In the genomic region with DNA sequence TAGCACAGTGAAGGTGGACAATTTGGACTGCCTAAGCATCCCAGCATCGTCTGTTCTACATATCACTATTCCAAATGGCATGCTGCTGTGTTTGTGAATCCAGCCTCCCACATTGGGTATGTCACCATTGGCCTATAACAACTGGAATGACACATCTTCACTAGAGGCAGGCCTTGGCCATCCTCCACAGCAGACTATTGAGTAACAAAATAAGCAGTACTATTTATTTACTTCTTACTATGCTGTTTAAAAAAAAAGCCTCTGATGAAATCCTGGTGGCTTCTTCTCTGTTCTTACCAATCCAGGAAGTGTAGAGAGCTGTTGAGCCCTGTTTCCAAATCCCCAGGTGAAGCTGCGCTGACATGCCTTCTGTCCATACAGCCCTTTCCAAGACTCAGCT, we compare ENCODE assay signal across 16 cellular contexts. TPM values are rescaled to one million over a fixed set of nuclear protein-coding genes. Genes with fewer than 3 reads are reported as not detected.
A peak's percentile ranks its signal among the peaks of the same experiment; 100 is the strongest.
DNase-seq lines count a peak whose midpoint lies in the region; ATAC-seq and TF ChIP-seq lines count a peak whose summit lies in the region.
"Had no signal": no experiment of that assay in that cellular context is flagged by ENCODE, and none has a peak within 500 bp of the region (broad histone marks: within the 10 kb centered on the region; RNA-seq: fewer than 3 reads in every experiment).

No MANE protein-coding gene starts in this region.

- H3K27me3 ChIP-seq in foreskin keratinocyte (no peaks in the 10 kb centered on the region), gastrocnemius medialis (no peaks in the 10 kb centered on the region)
- H3K27me3 ChIP-seq: body of pancreas, esophagus muscularis mucosa had no signal

- no peaks in the 10 kb centered on the region for H3K9me3 ChIP-seq in gastrocnemius medialis
- H3K9me3 ChIP-seq: body of pancreas, esophagus muscularis mucosa had no signal

- in situ Hi-C loops in gastrocnemius medialis (cut with MboI; ENCODE audit: low sequenced_read_pairs in 4 of 4), result loop anchor here (25.0 kb wide), 3 partner anchors 122 to 647 kb away; no protein-coding TSS in a partner anchor

- no peak overlapping the region for H3K4me3 Mint-ChIP-seq in chondrocyte (ENCODE audit: unreplicated experiment)
- H3K4me3 Mint-ChIP-seq: activated CD8-positive, alpha-beta T cell treated with anti-CD3 and anti-CD28 coated beads for 36 hours had no signal

- intact Hi-C loops in gastrocnemius medialis (cut with DNase I; ENCODE audit: low total_unique reads), result loop anchor here (2.0 kb wide), 1 partner anchor 43 kb away; no protein-coding TSS in a partner anchor

- TF ChIP-seq CTCF in foreskin keratinocyte (conservative IDR thresholded peaks at IDR 0.05), result no peak
- TF ChIP-seq CTCF in gastrocnemius medialis (IDR thresholded peaks at IDR 0.05 in 4 of 5, conservative IDR thresholded peaks at IDR 0.05 in 1 of 5), result no peak
- TF ChIP-seq CTCF in chondrocyte (IDR thresholded peaks at IDR 0.05), result no peak

- H3K36me3 Mint-ChIP-seq in chondrocyte (ENCODE audit: low read depth), result peaks cover 2% of the 10 kb centered on the region
- peaks cover 16% of the 10 kb centered on the region in 2 donors for H3K36me3 Mint-ChIP-seq in activated naive CD4-positive, alpha-beta T cell treated with anti-CD3 and anti-CD28 coated beads, Interleukin-2, amount 50 U/mL, for 72 hours

- no peak overlapping the region for H3K27ac ChIP-seq in foreskin keratinocyte
- peak overlapping the region; percentile 5 to 71 (median 61) for H3K27ac ChIP-seq in gastrocnemius medialis
- H3K27ac ChIP-seq: body of pancreas, esophagus muscularis mucosa had no signal

- H3K27me3 Mint-ChIP-seq in chondrocyte (ENCODE audit: low read depth), result no peaks in the 10 kb centered on the region
- H3K27me3 Mint-ChIP-seq: activated CD8-positive, alpha-beta T cell treated with anti-CD3 and anti-CD28 coated beads for 36 hours had no signal

- no peaks in the 10 kb centered on the region for H3K4me1 Mint-ChIP-seq in chondrocyte (ENCODE audit: low read depth)

- ATAC-seq in foreskin keratinocyte, result no peak
- peak; percentile 99 for ATAC-seq in gastrocnemius medialis
- ATAC-seq in HG03460 (IDR thresholded peaks at IDR 0.05; ENCODE audit: unreplicated experiment), result no peak
- no peak for ATAC-seq in activated naive CD4-positive, alpha-beta T cell treated with anti-CD3 and anti-CD28 coated beads, Interleukin-2, amount 50 U/mL, for 72 hours
- ATAC-seq: activated CD8-positive, alpha-beta T cell treated with anti-CD3 and anti-CD28 coated beads for 36 hours; body of pancreas; K562 had no signal

- H3K36me3 ChIP-seq in gastrocnemius medialis, result no peaks in the 10 kb centered on the region
- H3K36me3 ChIP-seq: esophagus muscularis mucosa had no signal

- no peaks in the 10 kb centered on the region for H3K9me3 Mint-ChIP-seq in chondrocyte (ENCODE audit: low read depth)
- no peaks in the 10 kb centered on the region for H3K9me3 Mint-ChIP-seq in activated naive CD4-positive, alpha-beta T cell treated with anti-CD3 and anti-CD28 coated beads, Interleukin-2, amount 50 U/mL, for 72 hours
- H3K9me3 Mint-ChIP-seq: activated CD8-positive, alpha-beta T cell treated with anti-CD3 and anti-CD28 coated beads for 36 hours had no signal

- no peak overlapping the region for H3K4me3 ChIP-seq in gastrocnemius medialis
- H3K4me3 ChIP-seq: body of pancreas, esophagus muscularis mucosa, K562 had no signal

- H3K4me1 ChIP-seq in foreskin keratinocyte, result no peaks in the 10 kb centered on the region
- H3K4me1 ChIP-seq in gastrocnemius medialis, result peaks cover 0 to 11% of the 10 kb centered on the region in 2 donors
- H3K4me1 ChIP-seq: body of pancreas, esophagus muscularis mucosa had no signal

- H3K27ac Mint-ChIP-seq in chondrocyte (ENCODE audit: unreplicated experiment), result no peak overlapping the region
- no peak overlapping the region for H3K27ac Mint-ChIP-seq in activated naive CD4-positive, alpha-beta T cell treated with anti-CD3 and anti-CD28 coated beads, Interleukin-2, amount 50 U/mL, for 72 hours
- H3K27ac Mint-ChIP-seq: activated CD8-positive, alpha-beta T cell treated with anti-CD3 and anti-CD28 coated beads for 36 hours had no signal

- no peak for TF ChIP-seq POLR2A in gastrocnemius medialis (IDR thresholded peaks at IDR 0.05)

- DNase-seq in GM03348 (ENCODE audit: low spot score), result peak; percentile 74
- DNase-seq in SKM-1 (lab: John Stamatoyannopoulos, UW; ENCODE audit: unreplicated experiment), result peak; percentile 55
- DNase-seq in foreskin keratinocyte, result peak; percentile 56 to 67
- DNase-seq in gastrocnemius medialis, result peak; percentile 77 to 78
- DNase-seq in chondrocyte (ENCODE audit: low spot score), result no peak
- DNase-seq in activated naive CD4-positive, alpha-beta T cell treated with anti-CD3 and anti-CD28 coated beads, Interleukin-2, amount 50 U/mL, for 72 hours (ENCODE audit: low spot score in 2 of 2), result no peak
- DNase-seq in NCI-H2081 (lab: John Stamatoyannopoulos, UW), result no peak
- DNase-seq: activated CD8-positive, alpha-beta T cell treated with anti-CD3 and anti-CD28 coated beads for 36 hours; DND-41; NCI-H524 treated with DMSO at 0.1 percent for 48 hours; small intestine; stimulated activated CD8-positive, alpha-beta memory T cell treated with anti-CD3 and anti-CD28 coated beads, Interleukin-4, amount 100 ng/mL, for 48 hours had no signal

RNA-seq across cellular contexts. Expression of gene CERS3, which starts 30.6 kb away (rescaled TPM):
- 12.1 and 14.1 TPM in 2 replicates for total RNA-seq in foreskin keratinocyte
- polyA plus RNA-seq in foreskin keratinocyte, result 11.2 and 14.3 TPM in 2 replicates
- total RNA-seq in gastrocnemius medialis, result under 1 TPM in 2 of 4 donors, not detected in 2; 0.52 to 0.97 TPM
- total RNA-seq in chondrocyte, result not detected in 3 replicates
- total RNA-seq in activated naive CD4-positive, alpha-beta T cell treated with anti-CD3 and anti-CD28 coated beads, Interleukin-2, amount 50 U/mL, for 72 hours, result under 1 TPM; 0.23 to 0.74 TPM
- total RNA-seq: activated CD8-positive, alpha-beta T cell treated with anti-CD3 and anti-CD28 coated beads for 36 hours; K562 had no signal
- polyA plus RNA-seq: K562 had no signal

RNA-seq across cellular contexts. Expression of gene LINS1, which starts 42.7 kb away (rescaled TPM):
- total RNA-seq in foreskin keratinocyte (11.9 and 12.4 TPM in 2 replicates), gastrocnemius medialis (10 to 100 TPM in 2 of 4 donors, 1 to 10 TPM in 2; 3.2 to 11.9 (median 10.3) TPM), chondrocyte (7.2 to 15.7 TPM (median 9.3 TPM) in 3 replicates)
- 4.4 and 5.5 TPM in 2 replicates for polyA plus RNA-seq in foreskin keratinocyte
- 10 to 100 TPM; 48.9 to 63.9 TPM for total RNA-seq in activated naive CD4-positive, alpha-beta T cell treated with anti-CD3 and anti-CD28 coated beads, Interleukin-2, amount 50 U/mL, for 72 hours

RNA-seq across cellular contexts. Expression of gene ASB7, which starts 43.1 kb away (rescaled TPM):
- total RNA-seq in foreskin keratinocyte (10.9 and 11.8 TPM in 2 replicates), gastrocnemius medialis (10 to 100 TPM in 1 of 4 donors, 1 to 10 TPM in 3; 5.1 to 10.3 (median 6.3) TPM), chondrocyte (10.8 to 13.1 TPM (median 12.2 TPM) in 3 replicates)
- 3.3 and 3.7 TPM in 2 replicates for polyA plus RNA-seq in foreskin keratinocyte
- total RNA-seq in activated naive CD4-positive, alpha-beta T cell treated with anti-CD3 and anti-CD28 coated beads, Interleukin-2, amount 50 U/mL, for 72 hours, result 10 to 100 TPM; 23.4 to 30.1 TPM

Comparison
In these comparisons a context has a peak if more than half of its experiments do, and no peak if none do; other contexts are left out.
1. DNase-seq: peak in GM03348 (single experiment), SKM-1 (single experiment), foreskin keratinocyte (2 of 2) and gastrocnemius medialis (2 of 2); none in chondrocyte (single experiment), activated naive CD4-positive, alpha-beta T cell treated with anti-CD3 and anti-CD28 coated beads, Interleukin-2, amount 50 U/mL, for 72 hours (0 of 2) and NCI-H2081 (0 of 2).
2. ATAC-seq: peak in gastrocnemius medialis (2 of 2); none in foreskin keratinocyte (single experiment), HG03460 (single experiment) and activated naive CD4-positive, alpha-beta T cell treated with anti-CD3 and anti-CD28 coated beads, Interleukin-2, amount 50 U/mL, for 72 hours (0 of 2).